Comparison of ENCODE assay signal across 25 cellular contexts in genomic region chr11:132559371-132560036, GRCh38.
DNase-seq lines count a peak whose midpoint lies in the region; ATAC-seq, FAIRE-seq and TF ChIP-seq lines count a peak whose summit lies in the region.
"Had no signal": no experiment of that assay in that cellular context is flagged by ENCODE, and none has a peak within 500 bp of the region (broad histone marks: within the 10 kb centered on the region; RNA-seq: fewer than 3 reads in every experiment).

No MANE protein-coding gene starts in this region.

- H2BK12ac ChIP-seq in H9 (ENCODE audit: insufficient read length, low read depth, low read length), result no peak overlapping the region

- H3K27me3 Mint-ChIP-seq in H9 (ENCODE audit: low read depth) (no peaks in the 10 kb centered on the region), brain (peaks cover 4% of the 10 kb centered on the region), neural progenitor cell (ENCODE audit: insufficient read depth, low read depth) (no peaks in the 10 kb centered on the region)
- H3K27me3 Mint-ChIP-seq: activated naive CD8-positive, alpha-beta T cell; central memory CD8-positive, alpha-beta T cell had no signal

- H3K4me3 Mint-ChIP-seq in H9 (no peak overlapping the region), brain (no peak overlapping the region), neural progenitor cell (no peak overlapping the region)
- H3K4me3 Mint-ChIP-seq: activated naive CD8-positive, alpha-beta T cell; CD4-positive, alpha-beta memory T cell; central memory CD8-positive, alpha-beta T cell; WTC11 had no signal

- H3K9ac ChIP-seq in H9 (ENCODE audit: extremely low read depth, insufficient read length, low read length) (no peak overlapping the region), neural progenitor cell (no peak overlapping the region)

- DNase-seq in H9 (no peak), NCI-H2227 treated with DMSO at 0.1 percent for 48 hours (lab: John Stamatoyannopoulos, UW) (peak; percentile 42), neural progenitor cell (ENCODE audit: low spot score) (peak; percentile 41), ecto neural progenitor cell (ENCODE audit: low spot score) (no peak), A673 (ENCODE audit: low spot score) (no peak), GM12891 (ENCODE audit: insufficient read length, low spot score) (no peak)
- DNase-seq: activated CD8-positive, alpha-beta memory T cell treated with anti-CD3 and anti-CD28 coated beads, Interleukin-2, amount 50 U/mL, for 4 hours; aorta; CD4-positive, alpha-beta memory T cell; DMS53; GF-D8; glutamatergic neuron; lower lobe of right lung; NCI-H1417 treated with DMSO at 0.1 percent for 48 hours; NCI-H2107; NCI-H510A treated with DMSO at 0.1 percent for 48 hours; psoas muscle; RPMI8226; upper lobe of left lung had no signal

- H3K4ac ChIP-seq in H9 (ENCODE audit: low read depth, low read length), result no peak overlapping the region

- H2BK20ac ChIP-seq in H9 (ENCODE audit: low read depth, low read length, poor library complexity, severe bottlenecking), result no peak overlapping the region

- no peak overlapping the region for H3K14ac ChIP-seq in H9 (ENCODE audit: insufficient read depth, low read length)

- H3K4me2 ChIP-seq in H9 (ENCODE audit: insufficient read depth, insufficient read length, low read length) (no peak overlapping the region), neural progenitor cell (peak overlapping the region; percentile 64)

- no peaks in the 10 kb centered on the region for H3K79me1 ChIP-seq in H9 (ENCODE audit: insufficient read depth, low read depth, low read length, poor library complexity, severe bottlenecking)

- H3K79me2 ChIP-seq in H9 (ENCODE audit: insufficient read depth, low read length), result no peaks in the 10 kb centered on the region
- no peaks in the 10 kb centered on the region for H3K79me2 ChIP-seq in neural progenitor cell (ENCODE audit: low read depth)

- H3K23ac ChIP-seq in H9 (ENCODE audit: insufficient read length, low read depth, low read length), result no peak overlapping the region

- no peak overlapping the region for H3K56ac ChIP-seq in H9 (ENCODE audit: insufficient read length, low read depth, low read length)

- no peak overlapping the region for H2BK15ac ChIP-seq in H9 (ENCODE audit: low read depth, low read length)

- H3K36me3 ChIP-seq in neural progenitor cell (no peaks in the 10 kb centered on the region), A673 (ENCODE audit: insufficient read depth, low read length, poor library complexity, severe bottlenecking) (no peaks in the 10 kb centered on the region)
- H3K36me3 ChIP-seq: lower lobe of right lung, upper lobe of left lung had no signal

- H3K9me3 Mint-ChIP-seq in H9, result no peaks in the 10 kb centered on the region
- H3K9me3 Mint-ChIP-seq in brain, result no peaks in the 10 kb centered on the region
- H3K9me3 Mint-ChIP-seq in neural progenitor cell, result peaks cover 10% of the 10 kb centered on the region

- intact Hi-C loops in A673 (cut with micrococcal nuclease; ENCODE audit: unreplicated experiment), result no loop called here

- H3K27ac Mint-ChIP-seq in H9 (no peak overlapping the region), brain (peak overlapping the region in 3 of 5 experiments; percentile 5 to 35 (median 28)), neural progenitor cell (peak overlapping the region; percentile 25)
- H3K27ac Mint-ChIP-seq: activated naive CD8-positive, alpha-beta T cell; CD4-positive, alpha-beta memory T cell; WTC11 had no signal

- no peaks in the 10 kb centered on the region for H4K20me1 ChIP-seq in H9 (ENCODE audit: control insufficient read depth, insufficient read depth, insufficient read length)
- no peaks in the 10 kb centered on the region for H4K20me1 ChIP-seq in neural progenitor cell (ENCODE audit: low read depth)

- H3K9me3 ChIP-seq in H9 (ENCODE audit: control insufficient read depth, low read depth, low read length) (no peaks in the 10 kb centered on the region), neural progenitor cell (ENCODE audit: low read depth) (no peaks in the 10 kb centered on the region), A673 (ENCODE audit: low read depth, low read length, poor library complexity, severe bottlenecking) (peaks cover 21% of the 10 kb centered on the region)
- H3K9me3 ChIP-seq: lower lobe of right lung, psoas muscle, upper lobe of left lung had no signal

- no peaks in the 10 kb centered on the region for H3F3A ChIP-seq in neural progenitor cell (ENCODE audit: low read depth)

- no peak for FAIRE-seq in GM12891 (lab: Jason Lieb, UNC)

- H3T11ph ChIP-seq in H9 (ENCODE audit: low read length), result no peak overlapping the region

- TF ChIP-seq CTCF in H9 (conservative IDR thresholded peaks at IDR 0.05) (0 out of 3 replicates have a peak, but pooled peaks have one; percentile 22), brain (conservative IDR thresholded peaks at IDR 0.05) (no peak), neural progenitor cell (IDR thresholded peaks at IDR 0.05) (peak; percentile 27), A673 (conservative IDR thresholded peaks at IDR 0.05; ENCODE audit: low read depth, low read length) (no peak)

- POLR2A ChIA-PET in A673 (lab: Charles Lee; ENCODE audit: low non-redundant PET), result no interaction called here

- ATAC-seq in GM19467 (IDR thresholded peaks at IDR 0.05; ENCODE audit: unreplicated experiment), result no peak
- ATAC-seq: HCT116, lower lobe of right lung, psoas muscle, WTC11 had no signal

- BruUV-seq in A673 (replicated peaks; lab: Mats Ljungman, UMichigan), result no TSS peak

- H3K18ac ChIP-seq in H9 (ENCODE audit: insufficient read length, low read depth, low read length), result no peak overlapping the region

- no peaks in the 10 kb centered on the region for H3K23me2 ChIP-seq in H9 (ENCODE audit: insufficient read length, low read depth, low read length, poor library complexity, severe bottlenecking)

- CTCF ChIA-PET in A673 (lab: Charles Lee), result no interaction called here

- H3K4me1 Mint-ChIP-seq in H9 (peaks cover 4 to 9% of the 10 kb centered on the region in 2 experiments; a peak in 3 of 4 replicates), brain (peaks cover 30% of the 10 kb centered on the region), neural progenitor cell (peaks cover 52% of the 10 kb centered on the region)
- H3K4me1 Mint-ChIP-seq: central memory CD8-positive, alpha-beta T cell; WTC11 had no signal

- no peak overlapping the region for H4K8ac ChIP-seq in H9 (replicated peaks; ENCODE audit: insufficient read length, low read depth, low read length)

- H2BK120ac ChIP-seq in H9 (ENCODE audit: low read depth, low read length, poor library complexity, severe bottlenecking), result no peak overlapping the region

- H2AK5ac ChIP-seq in H9 (ENCODE audit: insufficient read length, low read length), result no peak overlapping the region

- WGBS in H9 (ENCODE audit: extremely low coverage, insufficient read length, low lambda C conversion rate), result no CpG with 5 or more reads among the region's 5 CpGs

- TF ChIP-seq POLR2A in GM12891 (IDR thresholded peaks at IDR 0.05; ENCODE audit: low read depth, low read length), result no peak

- no peak overlapping the region for H4K91ac ChIP-seq in H9 (ENCODE audit: insufficient read length, low read depth, low read length)

- no peaks in the 10 kb centered on the region for H3K4me1 ChIP-seq in H9 (ENCODE audit: insufficient read depth, low read length)
- peaks cover 14% of the 10 kb centered on the region for H3K4me1 ChIP-seq in neural progenitor cell
- no peaks in the 10 kb centered on the region for H3K4me1 ChIP-seq in A673 (ENCODE audit: insufficient read depth, low read length, poor library complexity, severe bottlenecking)
- H3K4me1 ChIP-seq: psoas muscle had no signal

- H2AFZ ChIP-seq in H9 (ENCODE audit: low read length) (no peak overlapping the region), neural progenitor cell (replicated peaks) (no peak overlapping the region)

- no peak overlapping the region for H4K5ac ChIP-seq in H9 (ENCODE audit: insufficient read length, low read depth, low read length)

- H3K27me3 ChIP-seq in H9 (ENCODE audit: insufficient read depth, low read length), result no peaks in the 10 kb centered on the region
- no peaks in the 10 kb centered on the region for H3K27me3 ChIP-seq in neural progenitor cell
- H3K27me3 ChIP-seq in A673 (replicated peaks; ENCODE audit: insufficient read depth, low read depth, low read length, poor library complexity), result no peaks in the 10 kb centered on the region
- H3K27me3 ChIP-seq: upper lobe of left lung had no signal

- H3K27ac ChIP-seq in H9 (ENCODE audit: insufficient read length, low read depth, low read length) (no peak overlapping the region), neural progenitor cell (no peak overlapping the region), A673 (ENCODE audit: low read depth, low read length, poor library complexity, severe bottlenecking) (no peak overlapping the region)
- H3K27ac ChIP-seq: lower lobe of right lung, psoas muscle, upper lobe of left lung had no signal

- H3K4me3 ChIP-seq in neural progenitor cell (peak overlapping the region; percentile 6), A673 (ENCODE audit: low read depth, low read length, poor library complexity, severe bottlenecking) (no peak overlapping the region)
- H3K4me3 ChIP-seq: lower lobe of right lung, psoas muscle, upper lobe of left lung had no signal

- H3K36me3 Mint-ChIP-seq in H9 (ENCODE audit: insufficient read depth in 1 of 3, low read depth in 3 of 3), result no peaks in the 10 kb centered on the region
- H3K36me3 Mint-ChIP-seq in brain, result no peaks in the 10 kb centered on the region
- H3K36me3 Mint-ChIP-seq in neural progenitor cell, result peaks cover 2% of the 10 kb centered on the region
- H3K36me3 Mint-ChIP-seq: activated naive CD8-positive, alpha-beta T cell; CD4-positive, alpha-beta memory T cell; WTC11 had no signal

- H2BK5ac ChIP-seq in H9 (ENCODE audit: insufficient read length, low read length), result no peak overlapping the region

TF ChIP-seq in GM12891, 5 proteins besides CTCF, POLR2A, EP300 and RAD21:
- TF ChIP-seq SPI1 (IDR thresholded peaks at IDR 0.05; ENCODE audit: low read depth, low read length), result no peak
- TF ChIP-seq POU2F2 (IDR thresholded peaks at IDR 0.05; ENCODE audit: low read depth, low read length), result no peak
- TF ChIP-seq TAF1 (IDR thresholded peaks at IDR 0.05; ENCODE audit: low read depth, low read length), result no peak
- no peak for TF ChIP-seq POLR2AphosphoS5 (IDR thresholded peaks at IDR 0.05; ENCODE audit: low read depth, low read length)
- no peak for TF ChIP-seq PAX5 (IDR thresholded peaks at IDR 0.05; ENCODE audit: insufficient read depth, low read length, severe bottlenecking)

Comparison
In these comparisons a context has a peak if more than half of its experiments do, and no peak if none do; other contexts are left out.
1. DNase-seq: peak in NCI-H2227 treated with DMSO at 0.1 percent for 48 hours (single experiment) and neural progenitor cell (single experiment); none in H9 (single experiment), ecto neural progenitor cell (single experiment), A673 (single experiment) and GM12891 (single experiment).
2. H3K27ac Mint-ChIP-seq: peak in brain (3 of 5) and neural progenitor cell (single experiment); none in H9 (0 of 3).
3. CTCF ChIP-seq: peak in H9 (single experiment) and neural progenitor cell (single experiment); none in brain (0 of 2) and A673 (single experiment).